In genomic region chr22:19687561-19688300, GRCh38 we compare ENCODE assay signal across 1 cellular context.
TF ChIP-seq lines count a peak whose summit lies in the region.

No MANE protein-coding gene starts in this region.

TF ChIP-seq in GM23338, 12 proteins besides CTCF, POLR2A, EP300 and RAD21 (continued from another document):
- TF ChIP-seq, protein P1, sequence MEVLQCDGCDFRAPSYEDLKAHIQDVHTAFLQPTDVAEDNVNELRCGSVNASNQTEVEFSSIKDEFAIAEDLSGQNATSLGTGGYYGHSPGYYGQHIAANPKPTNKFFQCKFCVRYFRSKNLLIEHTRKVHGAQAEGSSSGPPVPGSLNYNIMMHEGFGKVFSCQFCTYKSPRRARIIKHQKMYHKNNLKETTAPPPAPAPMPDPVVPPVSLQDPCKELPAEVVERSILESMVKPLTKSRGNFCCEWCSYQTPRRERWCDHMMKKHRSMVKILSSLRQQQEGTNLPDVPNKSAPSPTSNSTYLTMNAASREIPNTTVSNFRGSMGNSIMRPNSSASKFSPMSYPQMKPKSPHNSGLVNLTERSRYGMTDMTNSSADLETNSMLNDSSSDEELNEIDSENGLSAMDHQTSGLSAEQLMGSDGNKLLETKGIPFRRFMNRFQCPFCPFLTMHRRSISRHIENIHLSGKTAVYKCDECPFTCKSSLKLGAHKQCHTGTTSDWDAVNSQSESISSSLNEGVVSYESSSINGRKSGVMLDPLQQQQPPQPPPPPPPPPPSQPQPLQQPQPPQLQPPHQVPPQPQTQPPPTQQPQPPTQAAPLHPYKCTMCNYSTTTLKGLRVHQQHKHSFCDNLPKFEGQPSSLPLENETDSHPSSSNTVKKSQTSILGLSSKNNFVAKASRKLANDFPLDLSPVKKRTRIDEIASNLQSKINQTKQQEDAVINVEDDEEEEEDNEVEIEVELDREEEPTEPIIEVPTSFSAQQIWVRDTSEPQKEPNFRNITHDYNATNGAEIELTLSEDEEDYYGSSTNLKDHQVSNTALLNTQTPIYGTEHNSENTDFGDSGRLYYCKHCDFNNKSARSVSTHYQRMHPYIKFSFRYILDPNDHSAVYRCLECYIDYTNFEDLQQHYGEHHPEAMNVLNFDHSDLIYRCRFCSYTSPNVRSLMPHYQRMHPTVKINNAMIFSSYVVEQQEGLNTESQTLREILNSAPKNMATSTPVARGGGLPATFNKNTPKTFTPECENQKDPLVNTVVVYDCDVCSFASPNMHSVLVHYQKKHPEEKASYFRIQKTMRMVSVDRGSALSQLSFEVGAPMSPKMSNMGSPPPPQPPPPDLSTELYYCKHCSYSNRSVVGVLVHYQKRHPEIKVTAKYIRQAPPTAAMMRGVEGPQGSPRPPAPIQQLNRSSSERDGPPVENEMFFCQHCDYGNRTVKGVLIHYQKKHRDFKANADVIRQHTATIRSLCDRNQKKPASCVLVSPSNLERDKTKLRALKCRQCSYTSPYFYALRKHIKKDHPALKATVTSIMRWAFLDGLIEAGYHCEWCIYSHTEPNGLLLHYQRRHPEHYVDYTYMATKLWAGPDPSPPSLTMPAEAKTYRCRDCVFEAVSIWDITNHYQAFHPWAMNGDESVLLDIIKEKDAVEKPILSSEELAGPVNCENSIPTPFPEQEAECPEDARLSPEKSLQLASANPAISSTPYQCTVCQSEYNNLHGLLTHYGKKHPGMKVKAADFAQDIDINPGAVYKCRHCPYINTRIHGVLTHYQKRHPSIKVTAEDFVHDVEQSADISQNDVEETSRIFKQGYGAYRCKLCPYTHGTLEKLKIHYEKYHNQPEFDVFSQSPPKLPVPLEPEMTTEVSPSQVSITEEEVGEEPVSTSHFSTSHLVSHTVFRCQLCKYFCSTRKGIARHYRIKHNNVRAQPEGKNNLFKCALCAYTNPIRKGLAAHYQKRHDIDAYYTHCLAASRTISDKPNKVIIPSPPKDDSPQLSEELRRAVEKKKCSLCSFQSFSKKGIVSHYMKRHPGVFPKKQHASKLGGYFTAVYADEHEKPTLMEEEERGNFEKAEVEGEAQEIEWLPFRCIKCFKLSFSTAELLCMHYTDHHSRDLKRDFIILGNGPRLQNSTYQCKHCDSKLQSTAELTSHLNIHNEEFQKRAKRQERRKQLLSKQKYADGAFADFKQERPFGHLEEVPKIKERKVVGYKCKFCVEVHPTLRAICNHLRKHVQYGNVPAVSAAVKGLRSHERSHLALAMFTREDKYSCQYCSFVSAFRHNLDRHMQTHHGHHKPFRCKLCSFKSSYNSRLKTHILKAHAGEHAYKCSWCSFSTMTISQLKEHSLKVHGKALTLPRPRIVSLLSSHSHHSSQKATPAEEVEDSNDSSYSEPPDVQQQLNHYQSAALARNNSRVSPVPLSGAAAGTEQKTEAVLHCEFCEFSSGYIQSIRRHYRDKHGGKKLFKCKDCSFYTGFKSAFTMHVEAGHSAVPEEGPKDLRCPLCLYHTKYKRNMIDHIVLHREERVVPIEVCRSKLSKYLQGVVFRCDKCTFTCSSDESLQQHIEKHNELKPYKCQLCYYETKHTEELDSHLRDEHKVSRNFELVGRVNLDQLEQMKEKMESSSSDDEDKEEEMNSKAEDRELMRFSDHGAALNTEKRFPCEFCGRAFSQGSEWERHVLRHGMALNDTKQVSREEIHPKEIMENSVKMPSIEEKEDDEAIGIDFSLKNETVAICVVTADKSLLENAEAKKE (CRISPR knock-in tag; IDR thresholded peaks at IDR 0.05): no peak
- TF ChIP-seq EZH2phosphoT487 (IDR thresholded peaks at IDR 0.05; ENCODE audit: unreplicated experiment): no peak
